ENCODE assay signal across 7 cellular contexts in the genomic region with DNA sequence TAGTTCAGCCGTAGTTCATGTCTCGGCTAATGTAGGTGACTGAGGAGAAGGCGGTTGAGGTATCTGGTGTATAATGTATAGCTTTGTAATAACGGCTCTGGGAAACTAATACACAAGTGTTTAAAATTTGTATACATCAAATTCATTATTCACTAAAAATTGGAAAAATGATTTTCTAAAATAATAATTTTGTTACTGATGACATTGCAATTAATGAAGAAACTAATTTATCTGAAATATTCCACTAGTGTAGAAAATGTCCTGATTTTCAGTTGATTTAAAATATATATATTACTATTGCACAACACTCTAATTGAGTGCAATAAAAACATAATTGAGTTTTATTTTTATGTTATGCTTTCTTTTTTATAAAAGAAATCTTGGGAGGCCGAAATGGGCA.
"Had no signal": no experiment of that assay in that cellular context is flagged by ENCODE, and none has a peak within 500 bp of the region (broad histone marks: within the 10 kb centered on the region; RNA-seq: fewer than 3 reads in every experiment).

No MANE protein-coding gene starts in this region.

- H3K4me2 ChIP-seq: KMS-11 had no signal

- H2AFZ ChIP-seq: GM23248 had no signal

- DNase-seq: GM23248, GOT3, H7, HCEC 1CT, Karpas-422, KBM-7 had no signal

- H3K4me3 ChIP-seq: GM23248 had no signal

- H3K27ac ChIP-seq: GM23248, KMS-11 had no signal

- H3K9ac ChIP-seq: GM23248, KMS-11 had no signal
